ENCODE assay signal across 1 cellular context in genomic region chrX:16466640-16467432, GRCh38.
TF ChIP-seq lines count a peak whose summit lies in the region.

No MANE protein-coding gene starts in this region.

TF ChIP-seq in WTC11, 78 proteins besides CTCF, POLR2A, EP300 and RAD21 (continued from another document):
- TF ChIP-seq, protein P1, sequence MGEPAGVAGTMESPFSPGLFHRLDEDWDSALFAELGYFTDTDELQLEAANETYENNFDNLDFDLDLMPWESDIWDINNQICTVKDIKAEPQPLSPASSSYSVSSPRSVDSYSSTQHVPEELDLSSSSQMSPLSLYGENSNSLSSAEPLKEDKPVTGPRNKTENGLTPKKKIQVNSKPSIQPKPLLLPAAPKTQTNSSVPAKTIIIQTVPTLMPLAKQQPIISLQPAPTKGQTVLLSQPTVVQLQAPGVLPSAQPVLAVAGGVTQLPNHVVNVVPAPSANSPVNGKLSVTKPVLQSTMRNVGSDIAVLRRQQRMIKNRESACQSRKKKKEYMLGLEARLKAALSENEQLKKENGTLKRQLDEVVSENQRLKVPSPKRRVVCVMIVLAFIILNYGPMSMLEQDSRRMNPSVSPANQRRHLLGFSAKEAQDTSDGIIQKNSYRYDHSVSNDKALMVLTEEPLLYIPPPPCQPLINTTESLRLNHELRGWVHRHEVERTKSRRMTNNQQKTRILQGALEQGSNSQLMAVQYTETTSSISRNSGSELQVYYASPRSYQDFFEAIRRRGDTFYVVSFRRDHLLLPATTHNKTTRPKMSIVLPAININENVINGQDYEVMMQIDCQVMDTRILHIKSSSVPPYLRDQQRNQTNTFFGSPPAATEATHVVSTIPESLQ (CRISPR knock-in tag; IDR thresholded peaks at IDR 0.05): no peak
- TF ChIP-seq ZNF121 (CRISPR knock-in tag; IDR thresholded peaks at IDR 0.05) (no peak), ZBTB21 (CRISPR knock-in tag; IDR thresholded peaks at IDR 0.05; ENCODE audit: borderline replicate concordance) (no peak)
